Comparison of ENCODE assay signal across 1 cellular context in the genomic region with DNA sequence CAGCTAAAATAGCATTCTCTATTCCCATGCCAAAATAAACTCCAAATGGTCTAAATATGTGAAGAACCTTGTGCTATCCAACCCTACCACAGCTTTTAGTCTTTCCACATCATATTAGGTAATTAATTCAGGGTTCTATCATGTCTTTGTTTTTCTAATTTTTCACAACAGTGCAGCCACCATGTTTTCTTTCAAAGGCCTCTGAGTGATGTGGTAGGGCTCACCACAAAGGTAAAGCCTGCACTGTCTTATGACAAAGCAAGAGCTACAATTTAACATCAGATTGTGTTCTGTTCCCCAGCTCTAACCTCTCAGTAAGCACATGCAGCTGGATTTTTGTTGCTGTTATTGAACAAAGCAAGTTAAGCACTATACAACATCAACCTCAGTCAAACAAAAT.
TF ChIP-seq lines count a peak whose summit lies in the region.

No MANE protein-coding gene starts in this region.

TF ChIP-seq in K562, 482 proteins besides CTCF, POLR2A, EP300 and RAD21:
- TF ChIP-seq, protein P1, sequence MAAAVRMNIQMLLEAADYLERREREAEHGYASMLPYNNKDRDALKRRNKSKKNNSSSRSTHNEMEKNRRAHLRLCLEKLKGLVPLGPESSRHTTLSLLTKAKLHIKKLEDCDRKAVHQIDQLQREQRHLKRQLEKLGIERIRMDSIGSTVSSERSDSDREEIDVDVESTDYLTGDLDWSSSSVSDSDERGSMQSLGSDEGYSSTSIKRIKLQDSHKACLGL (CRISPR knock-in tag; IDR thresholded peaks at IDR 0.05; ENCODE audit: borderline replicate concordance, poor library complexity, severe bottlenecking), result no peak
- no peak for TF ChIP-seq HSF4 (CRISPR knock-in tag; IDR thresholded peaks at IDR 0.05; ENCODE audit: borderline replicate concordance)
- no peak for TF ChIP-seq POLR2G (IDR thresholded peaks at IDR 0.05; ENCODE audit: low read depth, low read length)
- no peak for TF ChIP-seq FOXA1 (IDR thresholded peaks at IDR 0.05; ENCODE audit: borderline replicate concordance)
- TF ChIP-seq LARP7 (IDR thresholded peaks at IDR 0.05), result no peak
- TF ChIP-seq CUX1 (CRISPR knock-in tag; IDR thresholded peaks at IDR 0.05), result no peak
- no peak for TF ChIP-seq CBFA2T3 (IDR thresholded peaks at IDR 0.05)
- TF ChIP-seq, protein P2, sequence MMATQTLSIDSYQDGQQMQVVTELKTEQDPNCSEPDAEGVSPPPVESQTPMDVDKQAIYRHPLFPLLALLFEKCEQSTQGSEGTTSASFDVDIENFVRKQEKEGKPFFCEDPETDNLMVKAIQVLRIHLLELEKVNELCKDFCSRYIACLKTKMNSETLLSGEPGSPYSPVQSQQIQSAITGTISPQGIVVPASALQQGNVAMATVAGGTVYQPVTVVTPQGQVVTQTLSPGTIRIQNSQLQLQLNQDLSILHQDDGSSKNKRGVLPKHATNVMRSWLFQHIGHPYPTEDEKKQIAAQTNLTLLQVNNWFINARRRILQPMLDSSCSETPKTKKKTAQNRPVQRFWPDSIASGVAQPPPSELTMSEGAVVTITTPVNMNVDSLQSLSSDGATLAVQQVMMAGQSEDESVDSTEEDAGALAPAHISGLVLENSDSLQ (IDR thresholded peaks at IDR 0.05), result no peak
- no peak for TF ChIP-seq ZNF324 (CRISPR knock-in tag; IDR thresholded peaks at IDR 0.05)
- no peak for TF ChIP-seq ZBTB2 (IDR thresholded peaks at IDR 0.05)
- no peak for TF ChIP-seq HDAC8 (tag; IDR thresholded peaks at IDR 0.05)
